8 cellular contexts compared by ENCODE assay signal in genomic region chr7:5423272-5423843, GRCh38. TPM values are rescaled to one million over a fixed set of nuclear protein-coding genes. Genes with fewer than 3 reads are reported as not detected.
DNase-seq lines count a peak whose midpoint lies in the region; ATAC-seq and TF ChIP-seq lines count a peak whose summit lies in the region.

TSS of gene TNRC18 (minus strand) at chr7:5423834. CDS start at chr7:5421246, 2,588 bp downstream.

- peak within 1 kb of the TSS; percentile 43 for H2BK5ac ChIP-seq in mesendoderm (ENCODE audit: low read length)

- peak within 1 kb of the TSS; percentile 95 for H3K9ac ChIP-seq in mesendoderm (ENCODE audit: low read length)

- H4K5ac ChIP-seq in mesendoderm (ENCODE audit: low read length): no peak within 1 kb of the TSS

- H3K23ac ChIP-seq in mesendoderm (ENCODE audit: low read length): no peak within 1 kb of the TSS

- intact Hi-C loops in thyroid gland (cut with DNase I): no loop called here

- peak; percentile 81 for DNase-seq in GOT3 (lab: John Stamatoyannopoulos, UW)
- DNase-seq in dermis microvascular lymphatic vessel endothelial cell (ENCODE audit: low read depth in 2 of 2): no peak
- DNase-seq in mesendoderm: no peak
- DNase-seq in thyroid gland: peak; percentile 47 to 51
- no peak for DNase-seq in NCI-H524 treated with DMSO at 0.1 percent for 48 hours (lab: John Stamatoyannopoulos, UW)

- peaks cover 4% of the 10 kb centered on the region for H3K79me1 ChIP-seq in mesendoderm (ENCODE audit: low read length)

- no peak for TF ChIP-seq CTCF in thyroid gland (IDR thresholded peaks at IDR 0.05)

- peak within 1 kb of the TSS; percentile 85 for H3K4me3 ChIP-seq in mesendoderm (ENCODE audit: low read length)
- H3K4me3 ChIP-seq in thyroid gland (replicated peaks in 1 of 3): peak within 1 kb of the TSS; percentile 68 to 99 (median 99)

- WGBS in mesendoderm (ENCODE audit: extremely low coverage, insufficient coverage, low lambda C conversion rate): no CpG with 5 or more reads among the region's 61 CpGs
- 0 to 1% methylated on average over 28 to 36 of the region's 61 CpGs for WGBS in thyroid gland, 2 donors

- peak within 1 kb of the TSS; percentile 100 for H3K4ac ChIP-seq in mesendoderm (ENCODE audit: low read depth, low read length)

- peak within 1 kb of the TSS; percentile 100 for H3K18ac ChIP-seq in mesendoderm (ENCODE audit: low read length)

- H3K56ac ChIP-seq in mesendoderm (ENCODE audit: low read length): peak within 1 kb of the TSS; percentile 97

- no peaks in the 10 kb centered on the region for H3K9me3 ChIP-seq in thyroid gland

- peaks cover 30% of the 10 kb centered on the region for H3K79me2 ChIP-seq in mesendoderm (ENCODE audit: control insufficient read depth, insufficient read depth, low read length)

- no peaks in the 10 kb centered on the region for H3K27me3 ChIP-seq in mesendoderm (ENCODE audit: insufficient read depth, low read length, poor library complexity)
- no peaks in the 10 kb centered on the region for H3K27me3 ChIP-seq in thyroid gland

- H3K27ac ChIP-seq in mesendoderm (ENCODE audit: low read depth, low read length) (peak within 1 kb of the TSS; percentile 99), thyroid gland (peak within 1 kb of the TSS; percentile 100)

- H2BK15ac ChIP-seq in mesendoderm (replicated peaks; ENCODE audit: low read depth): peak within 1 kb of the TSS; percentile 87

- H2BK120ac ChIP-seq in mesendoderm (ENCODE audit: low read depth, low read length): peak within 1 kb of the TSS; percentile 98

- H4K8ac ChIP-seq in mesendoderm (ENCODE audit: low read depth, low read length): peak within 1 kb of the TSS; percentile 97

- TF ChIP-seq POLR2A in Raji (IDR thresholded peaks at IDR 0.05; ENCODE audit: insufficient read depth, low read depth, low read length): peak; percentile 21; the same call in 1 of the 2 replicates
- TF ChIP-seq POLR2A in thyroid gland (IDR thresholded peaks at IDR 0.05): peak in 1 of 2 donors; percentile 78

- ATAC-seq in GM19395 (IDR thresholded peaks at IDR 0.05; ENCODE audit: unreplicated experiment) (no peak), HG03378 (IDR thresholded peaks at IDR 0.05; ENCODE audit: unreplicated experiment) (no peak)

- peak within 1 kb of the TSS; percentile 74 for H3K4me2 ChIP-seq in mesendoderm (ENCODE audit: low read length)

- H3K36me3 ChIP-seq in mesendoderm (ENCODE audit: control insufficient read depth, insufficient read depth, low read length) (no peaks in the 10 kb centered on the region), thyroid gland (no peaks in the 10 kb centered on the region)

- H2AK5ac ChIP-seq in mesendoderm (ENCODE audit: low read length): no peak within 1 kb of the TSS

- H3K4me1 ChIP-seq in mesendoderm (ENCODE audit: control insufficient read depth, low read depth, low read length) (peaks cover 6% of the 10 kb centered on the region), thyroid gland (peaks cover 13 to 18% of the 10 kb centered on the region in 2 donors)

RNA-seq across cellular contexts. Expression of gene TNRC18, which starts in this region (rescaled TPM):
- total RNA-seq in dermis microvascular lymphatic vessel endothelial cell: 16.6 and 32.1 TPM in 2 replicates
- 23.2 TPM for polyA plus RNA-seq in mesendoderm (2013, experiment 1 of 2)
- polyA plus RNA-seq in mesendoderm (2013, experiment 2 of 2): 22.9 TPM
- total RNA-seq in thyroid gland: 100 to 1,000 TPM in 2 of 4 donors, 10 to 100 TPM in 2; 47.0 to 173 (median 94.8) TPM

Comparison
In these comparisons a context has a peak if more than half of its experiments do, and no peak if none do; other contexts are left out.
1. DNase-seq: peak in GOT3 (single experiment) and thyroid gland (2 of 2); none in dermis microvascular lymphatic vessel endothelial cell (0 of 2), mesendoderm (single experiment) and NCI-H524 treated with DMSO at 0.1 percent for 48 hours (single experiment).